In the genomic region with DNA sequence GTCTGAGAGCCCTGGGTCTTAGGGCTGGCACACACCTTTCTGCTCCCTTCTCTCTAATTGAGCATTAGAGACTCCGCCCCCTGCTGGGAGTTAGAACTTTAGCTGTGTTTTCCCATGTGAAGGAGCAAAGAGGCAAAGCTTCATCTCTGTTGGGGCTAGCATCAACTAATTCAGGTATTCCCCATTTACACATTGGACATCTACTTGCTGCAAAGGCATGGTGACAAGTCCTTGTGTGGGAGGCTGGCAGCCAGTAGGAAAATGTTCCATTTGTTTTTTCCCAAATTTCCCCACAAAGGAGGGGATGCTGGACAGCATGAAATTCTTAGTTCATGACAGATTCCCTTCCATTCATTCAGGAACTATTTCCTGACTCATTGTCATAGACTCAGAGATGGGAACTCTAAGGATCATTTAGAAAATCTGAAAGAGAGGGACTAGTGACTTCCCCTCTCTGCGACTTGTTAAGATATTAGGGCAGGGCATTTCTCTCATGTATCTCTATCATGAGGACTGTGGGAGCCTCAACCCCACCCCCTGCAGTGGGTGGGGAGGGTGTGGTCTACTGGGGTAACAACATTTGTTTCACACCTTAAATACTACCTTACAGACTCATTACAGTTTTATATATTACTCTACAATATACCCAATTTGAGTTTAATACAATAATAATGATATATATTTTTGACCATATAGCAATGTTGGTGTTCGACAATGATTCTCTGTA, we compare ENCODE assay signal across 8 cellular contexts. TPM values are rescaled to one million over a fixed set of nuclear protein-coding genes. Genes with fewer than 3 reads are reported as not detected.
DNase-seq lines count a peak whose midpoint lies in the region; ATAC-seq and TF ChIP-seq lines count a peak whose summit lies in the region.

No MANE protein-coding gene starts in this region.

- TF ChIP-seq CTCF in GM12864 (IDR thresholded peaks at IDR 0.05; ENCODE audit: low read depth, low read length, missing control alignments), result peak; percentile 42

- DNase-seq in GM12864 (ENCODE audit: low read depth) (no peak), RPMI7951 (ENCODE audit: low read depth) (peak; percentile 76), dermis microvascular lymphatic vessel endothelial cell (ENCODE audit: low read depth in 2 of 2) (peak; percentile 11 to 53), NCI-H1436 (lab: John Stamatoyannopoulos, UW) (no peak), NCI-H2196 (lab: John Stamatoyannopoulos, UW; ENCODE audit: unreplicated experiment) (no peak)
- no peak for DNase-seq in stimulated activated CD8-positive, alpha-beta memory T cell treated with anti-CD3 and anti-CD28 coated beads, Interleukin-4, amount 100 ng/mL, for 48 hours

- H3K4me3 ChIP-seq in GM12864 (ENCODE audit: low read depth, low read length), result peak overlapping the region; percentile 90
- peak overlapping the region; percentile 19 to 91 (median 71) for H3K4me3 ChIP-seq in skin epidermis

- peak overlapping the region in 18 of 21 experiments; percentile 75 to 100 (median 98) for H3K27ac ChIP-seq in skin epidermis

- no peak for ATAC-seq in HG03280 (IDR thresholded peaks at IDR 0.05; ENCODE audit: unreplicated experiment)

RNA-seq across cellular contexts. Expression of gene CD44, which starts 3.7 kb away (rescaled TPM):
- total RNA-seq in RPMI7951 (2014; rRNA removed; shearing (Covaris generic)), result 241 and 316 TPM in 2 replicates
- total RNA-seq in dermis microvascular lymphatic vessel endothelial cell, result 1.8 and 5.0 TPM in 2 replicates

Comparison
In these comparisons a context has a peak if more than half of its experiments do, and no peak if none do; other contexts are left out.
1. DNase-seq: peak in RPMI7951 (single experiment) and dermis microvascular lymphatic vessel endothelial cell (2 of 2); none in GM12864 (single experiment), NCI-H1436 (single experiment), NCI-H2196 (single experiment) and stimulated activated CD8-positive, alpha-beta memory T cell treated with anti-CD3 and anti-CD28 coated beads, Interleukin-4, amount 100 ng/mL, for 48 hours (single experiment).
2. RNA of gene CD44, which starts 3.7 kb away (total RNA-seq): 241 to 316 TPM in RPMI7951; 1.8 to 5.0 TPM in dermis microvascular lymphatic vessel endothelial cell; every median in the first group is over 10 times any median in the second.